In the genomic region with DNA sequence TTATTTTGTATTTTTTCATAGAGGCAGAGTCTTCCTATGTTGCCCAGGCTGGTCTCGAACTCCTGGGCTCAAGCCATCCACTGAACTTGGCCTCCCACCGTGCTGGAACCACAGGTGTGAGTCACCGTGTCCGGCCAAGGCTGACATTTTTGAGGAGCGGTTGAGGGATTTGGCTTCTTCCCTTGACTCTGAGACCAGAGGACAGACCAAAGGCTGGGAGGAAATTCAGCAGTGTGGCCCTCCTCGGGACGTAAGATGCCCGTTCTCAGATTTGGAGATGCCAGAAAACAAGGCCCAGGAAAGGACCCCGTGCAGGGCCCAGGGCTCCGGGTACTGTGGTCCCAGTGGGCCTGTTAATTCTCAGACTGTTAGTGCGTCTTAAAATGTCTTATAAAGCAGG, we compare ENCODE assay signal across 21 cellular contexts.
DNase-seq lines count a peak whose midpoint lies in the region; ATAC-seq, FAIRE-seq and TF ChIP-seq lines count a peak whose summit lies in the region.
"Had no signal": no experiment of that assay in that cellular context is flagged by ENCODE, and none has a peak within 500 bp of the region (broad histone marks: within the 10 kb centered on the region; RNA-seq: fewer than 3 reads in every experiment).

No MANE protein-coding gene starts in this region.

- WGBS in hepatocyte (ENCODE audit: low lambda C conversion rate, missing lambda C conversion rate), result 83% methylated on average over 11 of the region's 11 CpGs

- H3K36me3 ChIP-seq in MG63, result no peaks in the 10 kb centered on the region
- no peaks in the 10 kb centered on the region for H3K36me3 ChIP-seq in hepatocyte (replicated peaks; ENCODE audit: insufficient read depth, low read depth)
- no peaks in the 10 kb centered on the region for H3K36me3 ChIP-seq in upper lobe of right lung
- H3K36me3 ChIP-seq: BLaER1 had no signal

- H3K4me3 ChIP-seq in MG63, result no peak overlapping the region
- no peak overlapping the region for H3K4me3 ChIP-seq in hepatocyte
- H3K4me3 ChIP-seq in upper lobe of right lung, result no peak overlapping the region
- H3K4me3 ChIP-seq: BLaER1 had no signal

- H3K9me3 ChIP-seq in MG63, result no peaks in the 10 kb centered on the region
- H3K9me3 ChIP-seq in hepatocyte (ENCODE audit: low read depth), result no peaks in the 10 kb centered on the region
- no peaks in the 10 kb centered on the region for H3K9me3 ChIP-seq in upper lobe of right lung
- H3K9me3 ChIP-seq: BLaER1 had no signal

- TF ChIP-seq CTCF in hepatocyte (IDR thresholded peaks at IDR 0.05; ENCODE audit: poor library complexity) (no peak), upper lobe of right lung (IDR thresholded peaks at IDR 0.05) (no peak)

- intact Hi-C loops in upper lobe of right lung (cut with DNase I), result no loop called here

- in situ Hi-C loops in KBM-7 (cut with MboI; ENCODE audit: low pct_unique_long_range_greater_than_20kb, low sequenced_read_pairs), result no loop called here

- no peaks in the 10 kb centered on the region for H3K9me2 ChIP-seq in hepatocyte (replicated peaks; ENCODE audit: insufficient read depth)

- no peak overlapping the region for H3K4me2 ChIP-seq in hepatocyte
- H3K4me2 ChIP-seq: BLaER1, KMS-11 had no signal

- H3K27me3 ChIP-seq in MG63 (peaks cover 2% of the 10 kb centered on the region; the same call in 1 of the 2 replicates), hepatocyte (no peaks in the 10 kb centered on the region), upper lobe of right lung (peaks cover 13% of the 10 kb centered on the region)
- H3K27me3 ChIP-seq: BLaER1 had no signal

- peak; percentile 34 for DNase-seq in activated CD8-positive, alpha-beta memory T cell treated with anti-CD3 and anti-CD28 coated beads, Interleukin-2, amount 50 U/mL, for 48 hours
- DNase-seq in activated CD8-positive, alpha-beta memory T cell treated with anti-CD3 and anti-CD28 coated beads, Interleukin-2, amount 50 U/mL, for 4 hours, result no peak
- DNase-seq in MG63 (peak; percentile 22), hepatocyte (ENCODE audit: low spot score) (no peak), upper lobe of right lung (peak; percentile 29), KBM-7 (no peak), GM12891 (ENCODE audit: insufficient read length, low spot score) (no peak)
- DNase-seq: 8988T; CD8-positive, alpha-beta memory T cell; DMS 273 treated with DMSO at 0.1 percent for 48 hours; MM.1S; NCI-H1105 treated with DMSO at 0.1 percent for 48 hours; NCI-H1694 treated with DMSO at 0.1 percent for 48 hours; NCI-H2107; NCI-H2227 treated with DMSO at 0.1 percent for 48 hours; NCI-H524 had no signal

- no peak overlapping the region for H2AFZ ChIP-seq in hepatocyte

- peak overlapping the region; percentile 75 for H3K27ac ChIP-seq in hepatocyte
- H3K27ac ChIP-seq in upper lobe of right lung, result no peak overlapping the region
- H3K27ac ChIP-seq: BLaER1, KMS-11 had no signal

- no peaks in the 10 kb centered on the region for H3K79me2 ChIP-seq in hepatocyte

- FAIRE-seq in GM12891 (lab: Jason Lieb, UNC), result no peak
- FAIRE-seq: H1, HepG2 had no signal

- H3K4me1 ChIP-seq in hepatocyte (ENCODE audit: insufficient read depth) (no peaks in the 10 kb centered on the region), upper lobe of right lung (no peaks in the 10 kb centered on the region)

- no peak for TF ChIP-seq POLR2A in GM12891 (IDR thresholded peaks at IDR 0.05; ENCODE audit: low read depth, low read length)

- no peak for ATAC-seq in upper lobe of right lung
- no peak for ATAC-seq in HG03354 (IDR thresholded peaks at IDR 0.05; ENCODE audit: poor library complexity, severe bottlenecking, unreplicated experiment)

- H4K20me1 ChIP-seq in hepatocyte (ENCODE audit: insufficient read depth, poor library complexity, severe bottlenecking), result no peaks in the 10 kb centered on the region
- H4K20me1 ChIP-seq: BLaER1 had no signal

TF ChIP-seq in GM12891, 5 proteins besides CTCF, POLR2A, EP300 and RAD21:
- TF ChIP-seq TAF1 (IDR thresholded peaks at IDR 0.05; ENCODE audit: low read depth, low read length), result no peak
TF ChIP-seq in GM12891: peak in this region for 0.

Comparison
In these comparisons a context has a peak if more than half of its experiments do, and no peak if none do; other contexts are left out.
1. DNase-seq: peak in activated CD8-positive, alpha-beta memory T cell treated with anti-CD3 and anti-CD28 coated beads, Interleukin-2, amount 50 U/mL, for 48 hours (single experiment), MG63 (single experiment) and upper lobe of right lung (single experiment); none in activated CD8-positive, alpha-beta memory T cell treated with anti-CD3 and anti-CD28 coated beads, Interleukin-2, amount 50 U/mL, for 4 hours (single experiment), hepatocyte (single experiment), KBM-7 (single experiment) and GM12891 (single experiment).